8 cellular contexts compared by ENCODE assay signal in the genomic region with DNA sequence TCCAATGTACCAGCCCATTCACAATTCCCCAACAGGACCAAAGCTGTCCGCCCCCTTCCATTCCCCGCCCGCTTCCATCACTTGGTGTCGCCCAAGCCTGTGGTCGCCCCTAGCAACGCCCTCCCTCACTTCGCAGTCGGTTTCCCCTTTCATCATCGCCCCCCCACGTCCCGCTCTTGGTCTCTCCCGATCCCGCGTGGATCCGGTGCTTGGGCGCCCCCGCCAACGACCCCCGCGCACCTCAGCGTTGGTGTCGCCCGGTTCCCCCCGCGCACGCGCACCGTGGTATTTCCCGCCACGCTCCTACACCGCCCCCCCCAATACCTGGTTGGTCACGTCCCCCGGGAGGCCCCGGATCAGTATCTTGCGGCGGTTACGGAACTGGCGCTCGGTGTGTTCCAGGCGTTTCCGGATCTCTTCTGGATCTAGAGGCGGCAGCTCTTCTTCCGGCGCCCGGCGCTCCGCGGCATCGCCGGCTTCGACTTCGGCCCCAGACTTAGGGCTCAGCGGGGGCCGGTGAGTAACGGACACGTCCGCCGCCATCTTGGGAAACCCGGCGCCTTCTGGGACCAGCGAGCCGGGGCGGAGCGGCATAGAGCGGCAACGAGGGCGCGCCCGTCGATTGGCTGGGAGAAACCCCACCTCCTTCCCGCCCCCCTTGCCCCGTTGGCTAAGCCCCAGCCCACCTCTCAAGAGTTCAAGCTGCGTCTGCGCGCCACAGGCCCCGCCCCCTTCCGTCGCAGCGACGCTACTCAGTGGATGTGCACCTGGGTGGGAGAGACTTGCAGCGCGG. TPM values are rescaled to one million over a fixed set of nuclear protein-coding genes. Genes with fewer than 3 reads are reported as not detected.
A peak's percentile ranks its signal among the peaks of the same experiment; 100 is the strongest.
DNase-seq lines count a peak whose midpoint lies in the region; ATAC-seq and TF ChIP-seq lines count a peak whose summit lies in the region.

A gene with protein sequence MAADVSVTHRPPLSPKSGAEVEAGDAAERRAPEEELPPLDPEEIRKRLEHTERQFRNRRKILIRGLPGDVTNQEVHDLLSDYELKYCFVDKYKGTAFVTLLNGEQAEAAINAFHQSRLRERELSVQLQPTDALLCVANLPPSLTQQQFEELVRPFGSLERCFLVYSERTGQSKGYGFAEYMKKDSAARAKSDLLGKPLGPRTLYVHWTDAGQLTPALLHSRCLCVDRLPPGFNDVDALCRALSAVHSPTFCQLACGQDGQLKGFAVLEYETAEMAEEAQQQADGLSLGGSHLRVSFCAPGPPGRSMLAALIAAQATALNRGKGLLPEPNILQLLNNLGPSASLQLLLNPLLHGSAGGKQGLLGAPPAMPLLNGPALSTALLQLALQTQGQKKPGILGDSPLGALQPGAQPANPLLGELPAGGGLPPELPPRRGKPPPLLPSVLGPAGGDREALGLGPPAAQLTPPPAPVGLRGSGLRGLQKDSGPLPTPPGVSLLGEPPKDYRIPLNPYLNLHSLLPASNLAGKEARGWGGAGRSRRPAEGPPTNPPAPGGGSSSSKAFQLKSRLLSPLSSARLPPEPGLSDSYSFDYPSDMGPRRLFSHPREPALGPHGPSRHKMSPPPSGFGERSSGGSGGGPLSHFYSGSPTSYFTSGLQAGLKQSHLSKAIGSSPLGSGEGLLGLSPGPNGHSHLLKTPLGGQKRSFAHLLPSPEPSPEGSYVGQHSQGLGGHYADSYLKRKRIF (minus strand): TSS at position 565 of the 793 bp plus-strand sequence. CDS start 22 bp downstream, at position 543.

- no peaks in the 10 kb centered on the region for H3K27me3 ChIP-seq in colonic mucosa

- peak within 1 kb of the TSS; percentile 96 for H3K4me3 Mint-ChIP-seq in activated CD4-positive, alpha-beta T cell treated with anti-CD3 and anti-CD28 coated beads, Interleukin-2, amount 10 ng/mL, durations not matched to agents 24 days and 14 days

- no peak for TF ChIP-seq CTCF in C4-2B (conservative IDR thresholded peaks at IDR 0.05)
- no peak for TF ChIP-seq CTCF in colonic mucosa (IDR thresholded peaks at IDR 0.05)

- no peaks in the 10 kb centered on the region for H3K9me3 ChIP-seq in colonic mucosa

- no peaks in the 10 kb centered on the region for H3K27me3 Mint-ChIP-seq in activated CD4-positive, alpha-beta T cell treated with anti-CD3 and anti-CD28 coated beads, Interleukin-2, amount 10 ng/mL, durations not matched to agents 24 days and 14 days

- no peaks in the 10 kb centered on the region for H3K9me3 Mint-ChIP-seq in activated CD4-positive, alpha-beta T cell treated with anti-CD3 and anti-CD28 coated beads, Interleukin-2, amount 10 ng/mL, durations not matched to agents 24 days and 14 days

- peak within 1 kb of the TSS; percentile 84 for H3K27ac ChIP-seq in C4-2B
- H3K27ac ChIP-seq in colonic mucosa: peak within 1 kb of the TSS; percentile 84

- H3K4me1 Mint-ChIP-seq in activated CD4-positive, alpha-beta T cell treated with anti-CD3 and anti-CD28 coated beads, Interleukin-2, amount 10 ng/mL, durations not matched to agents 24 days and 14 days: peaks cover 21% of the 10 kb centered on the region

- DNase-seq in NCI-H69 (lab: John Stamatoyannopoulos, UW) (peak; percentile 99), colonic mucosa (peak; percentile 98), left colon (peak; percentile 98 to 99)
- peak; percentile 99 for DNase-seq in activated CD4-positive, alpha-beta T cell treated with anti-CD3 and anti-CD28 coated beads, Interleukin-2, amount 10 ng/mL, durations not matched to agents 24 days and 14 days
- peak; percentile 96 to 97 for DNase-seq in stimulated activated CD4-positive, alpha-beta T cell treated with anti-CD3 and anti-CD28 coated beads, Interleukin-1b, Interleukin-23, amount 100 ng/mL, for 4 hours (ENCODE audit: low read depth in 2 of 2)

- peak within 1 kb of the TSS; percentile 85 for H3K4me3 ChIP-seq in colonic mucosa

- intact Hi-C loops in activated CD4-positive, alpha-beta T cell treated with anti-CD3 and anti-CD28 coated beads, Interleukin-2, amount 10 ng/mL, durations not matched to agents 24 days and 14 days (cut with micrococcal nuclease): loop anchor here (2.0 to 10.0 kb wide), 4 partner anchors 48 to 138 kb away; a partner anchor contains a TSS
- intact Hi-C loops in colonic mucosa (cut with DNase I) (loop anchor here (5.0 kb wide), 1 partner anchor 66 kb away; no protein-coding TSS in a partner anchor), left colon (cut with DNase I, micrococcal nuclease) (no loop called here)

- H3K9ac ChIP-seq in colonic mucosa (ENCODE audit: low read depth in 2 of 2, low read length in 2 of 2): peak within 1 kb of the TSS; percentile 73 to 80

- H3K36me3 Mint-ChIP-seq in activated CD4-positive, alpha-beta T cell treated with anti-CD3 and anti-CD28 coated beads, Interleukin-2, amount 10 ng/mL, durations not matched to agents 24 days and 14 days (ENCODE audit: low read depth): peaks cover 39% of the 10 kb centered on the region

- peaks cover 6% of the 10 kb centered on the region for H3K36me3 ChIP-seq in colonic mucosa

- peak within 1 kb of the TSS; percentile 96 for H3K27ac Mint-ChIP-seq in activated CD4-positive, alpha-beta T cell treated with anti-CD3 and anti-CD28 coated beads, Interleukin-2, amount 10 ng/mL, durations not matched to agents 24 days and 14 days

- ATAC-seq in GM19372 (IDR thresholded peaks at IDR 0.05; ENCODE audit: low read depth, unreplicated experiment) (peak; percentile 82), HG03521 (IDR thresholded peaks at IDR 0.05; ENCODE audit: unreplicated experiment) (peak; percentile 82), left colon (peak; percentile 81)

- H3K4me1 ChIP-seq in colonic mucosa: peaks cover 8% of the 10 kb centered on the region

RNA-seq across cellular contexts. Expression of the gene that starts here (rescaled TPM):
- 96.1 and 108 TPM in 2 replicates for total RNA-seq in activated CD4-positive, alpha-beta T cell treated with anti-CD3 and anti-CD28 coated beads, Interleukin-2, amount 10 ng/mL, durations not matched to agents 24 days and 14 days
- 100 to 1,000 TPM in 1 of 2 donors, 10 to 100 TPM in 1; 67.1 to 101 TPM for total RNA-seq in colonic mucosa
- 10 to 100 TPM; 51.0 to 63.7 TPM for total RNA-seq in left colon

Comparison
In these comparisons a context has a peak if more than half of its experiments do, and no peak if none do; other contexts are left out.
1. Peak in every context shown above with its lines: DNase-seq, ATAC-seq, H3K4me3 ChIP-seq and H3K27ac ChIP-seq.
2. intact Hi-C loops: an anchor here in activated CD4-positive, alpha-beta T cell treated with anti-CD3 and anti-CD28 coated beads, Interleukin-2, amount 10 ng/mL, durations not matched to agents 24 days and 14 days (2.0 to 10.0 kb wide) and colonic mucosa (5.0 kb wide); none called in left colon.